ENCODE assay signal across 2 cellular contexts in genomic region chr16:70920661-70921060, GRCh38.
DNase-seq lines count a peak whose midpoint lies in the region; TF ChIP-seq lines count a peak whose summit lies in the region.
"Not testable (repeated sequence)": the region's sequence is repeated elsewhere in the genome, so short reads cannot be mapped to it uniquely, and the experiment has no call there.

No MANE protein-coding gene starts in this region.

- DNase-seq in H7, result peak; percentile 4
- peak; percentile 6 for DNase-seq in osteoblast (ENCODE audit: insufficient read length, low spot score, missing footprints)

- H3K4me3 ChIP-seq in H7 (ENCODE audit: insufficient read depth, low read depth, low read length); osteoblast (ENCODE audit: insufficient read depth, low read length): not testable (repeated sequence)

- H3K79me2 ChIP-seq in osteoblast (ENCODE audit: insufficient read depth, low read length), result not testable (repeated sequence)

- not testable (repeated sequence) for H4K20me1 ChIP-seq in osteoblast (ENCODE audit: insufficient read depth, low read length)

- not testable (repeated sequence) for H3K9me3 ChIP-seq in osteoblast (ENCODE audit: low read depth, low read length)

- H2AFZ ChIP-seq in osteoblast (ENCODE audit: low read length), result not testable (repeated sequence)

- not testable (repeated sequence) for H3K4me2 ChIP-seq in osteoblast (ENCODE audit: insufficient read depth, low read length)

- H3K27me3 ChIP-seq in H7 (ENCODE audit: control insufficient read depth, insufficient read depth, low read length); osteoblast (ENCODE audit: insufficient read depth, low read length): not testable (repeated sequence)

- not testable (repeated sequence) for H3K27ac ChIP-seq in osteoblast (ENCODE audit: low read depth, low read length)

- not testable (repeated sequence) for H3K36me3 ChIP-seq in H7 (replicated peaks; ENCODE audit: control insufficient read depth, insufficient read depth, low read length); osteoblast (ENCODE audit: insufficient read depth, low read length)

- TF ChIP-seq CTCF in osteoblast (IDR thresholded peaks at IDR 0.05; ENCODE audit: extremely low read depth, low read depth, low read length), result not testable (repeated sequence)

- H3K4me1 ChIP-seq in osteoblast (ENCODE audit: insufficient read depth, low read length), result not testable (repeated sequence)
